In the genomic region with DNA sequence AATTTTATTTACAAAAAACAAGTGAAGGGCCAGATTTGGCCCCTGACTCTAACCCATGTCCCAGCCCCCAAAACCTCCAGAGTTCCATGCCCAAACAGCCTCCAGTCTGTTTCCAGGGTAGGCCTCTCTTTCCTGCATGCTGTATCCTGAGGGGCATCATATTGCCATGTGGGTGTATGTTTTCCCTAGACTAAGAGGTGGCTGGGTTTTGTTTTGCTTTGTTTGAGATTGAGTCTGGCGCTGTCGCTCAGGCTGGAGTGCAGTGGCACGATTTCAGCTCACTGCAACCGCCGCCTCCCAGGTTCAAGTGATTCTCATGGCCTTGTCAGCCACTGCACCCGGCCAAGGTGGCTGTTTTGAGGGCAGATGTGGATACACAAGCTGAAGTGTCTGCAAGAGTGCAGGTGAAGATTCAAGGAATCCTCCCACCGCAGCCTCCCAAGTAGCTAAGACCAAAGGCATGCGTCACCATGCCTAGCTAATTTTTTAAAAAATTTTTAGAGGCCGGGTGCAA, we compare ENCODE assay signal across 15 cellular contexts. TPM values are rescaled to one million over a fixed set of nuclear protein-coding genes. Genes with fewer than 3 reads are reported as not detected.
DNase-seq lines count a peak whose midpoint lies in the region; ATAC-seq and TF ChIP-seq lines count a peak whose summit lies in the region.
"Had no signal": no experiment of that assay in that cellular context is flagged by ENCODE, and none has a peak within 500 bp of the region (broad histone marks: within the 10 kb centered on the region; RNA-seq: fewer than 3 reads in every experiment).

No MANE protein-coding gene starts in this region.

- no peak overlapping the region for H3K4me3 Mint-ChIP-seq in neural crest cell
- H3K4me3 Mint-ChIP-seq: CD4-positive, alpha-beta memory T cell; HFFc6 had no signal

- DNase-seq in NCI-H2029 treated with DMSO at 0.1 percent for 48 hours (lab: John Stamatoyannopoulos, UW) = peak; percentile 52
- peak; percentile 6 for DNase-seq in NCI-H748 treated with DMSO at 0.1 percent for 48 hours (lab: John Stamatoyannopoulos, UW)
- no peak for DNase-seq in neural crest cell (ENCODE audit: low read depth, low spot score)
- DNase-seq in KBM-7 = no peak
- DNase-seq in activated T-cell treated with anti-CD3 and anti-CD28 coated beads for 4 hours = no peak
- DNase-seq in upper lobe of right lung = no peak
- DNase-seq: BE2C; CD4-positive, alpha-beta memory T cell; DMS79 treated with DMSO at 0.1 percent for 48 hours; EL; HFFc6 had no signal

- H3K36me3 ChIP-seq in HEK293 (ENCODE audit: control insufficient read depth in 2 of 2, insufficient read depth in 1 of 2, low read length in 2 of 2) = no peaks in the 10 kb centered on the region; a peak in 1 of 3 replicates
- H3K36me3 ChIP-seq in upper lobe of right lung = no peaks in the 10 kb centered on the region
- H3K36me3 ChIP-seq: BE2C, HAP-1 had no signal

- no peak for ATAC-seq in upper lobe of right lung
- ATAC-seq: HepG2 had no signal

- H3K27ac Mint-ChIP-seq in neural crest cell (ENCODE audit: unreplicated experiment) = peak overlapping the region; percentile 12
- H3K27ac Mint-ChIP-seq: CD4-positive, alpha-beta memory T cell; HFFc6 had no signal

- TF ChIP-seq CTCF in HEK293 (tag by site-specific recombination; IDR thresholded peaks at IDR 0.05) = no peak
- no peak for TF ChIP-seq CTCF in neural crest cell (conservative IDR thresholded peaks at IDR 0.05)
- no peak for TF ChIP-seq CTCF in upper lobe of right lung (IDR thresholded peaks at IDR 0.05)

- POLR2A ChIA-PET in HEK293 (lab: Yijun Ruan, JAX) = interaction anchor here (1.1 to 1.9 kb wide), 2 partner anchors 15 to 30 kb away, joined by 3 to 4 read pairs; no protein-coding TSS in a partner anchor

- H3K4me3 ChIP-seq in HEK293 (ENCODE audit: low read depth, low read length) (no peak overlapping the region), upper lobe of right lung (no peak overlapping the region)
- H3K4me3 ChIP-seq: HAP-1 had no signal

- H3K4me1 Mint-ChIP-seq in neural crest cell = peaks cover 4% of the 10 kb centered on the region

- in situ Hi-C loops in KBM-7 (cut with MboI; ENCODE audit: low pct_unique_long_range_greater_than_20kb, low sequenced_read_pairs) = no loop called here

- intact Hi-C loops in upper lobe of right lung (cut with DNase I) = no loop called here

- H3K27ac ChIP-seq in HEK293 (ENCODE audit: extremely low read depth, low read depth, low read length) = no peak overlapping the region
- H3K27ac ChIP-seq in upper lobe of right lung = no peak overlapping the region
- H3K27ac ChIP-seq: C4-2B had no signal

- CTCF ChIA-PET in HEK293 (lab: Yijun Ruan, JAX) = interaction anchor here (0.5 to 12.0 kb wide), 9 partner anchors 20 to 563 kb away, joined by 3 to 204 read pairs (median 3); a partner anchor contains a TSS

- H3K9me3 ChIP-seq in HEK293 (ENCODE audit: control insufficient read depth, insufficient read depth, low read depth, low read length) (no peaks in the 10 kb centered on the region), upper lobe of right lung (no peaks in the 10 kb centered on the region)
- H3K9me3 ChIP-seq: BE2C, HAP-1 had no signal

- no peaks in the 10 kb centered on the region for H3K9me3 Mint-ChIP-seq in neural crest cell
- H3K9me3 Mint-ChIP-seq: CD4-positive, alpha-beta memory T cell; HFFc6 had no signal

- no peaks in the 10 kb centered on the region for H3K27me3 ChIP-seq in upper lobe of right lung
- H3K27me3 ChIP-seq: BE2C had no signal

- H3K27me3 Mint-ChIP-seq in neural crest cell (ENCODE audit: low read depth) = peaks cover 2% of the 10 kb centered on the region

- H3K4me1 ChIP-seq in HEK293 (ENCODE audit: control insufficient read depth, insufficient read depth, low read length) = peaks cover 3% of the 10 kb centered on the region; the same call in 1 of the 2 replicates
- H3K4me1 ChIP-seq in upper lobe of right lung = no peaks in the 10 kb centered on the region
- H3K4me1 ChIP-seq: BE2C, HAP-1 had no signal

- no peaks in the 10 kb centered on the region for H3K36me3 Mint-ChIP-seq in neural crest cell (ENCODE audit: low read depth)
- H3K36me3 Mint-ChIP-seq: CD4-positive, alpha-beta memory T cell had no signal

TF ChIP-seq in HEK293, 187 proteins besides CTCF, POLR2A, EP300 and RAD21:
- TF ChIP-seq SCRT2 (tag by site-specific recombination; IDR thresholded peaks at IDR 0.05) (no peak), ZNF174 (tag by site-specific recombination; IDR thresholded peaks at IDR 0.05) (no peak), ZFHX2 (tag by site-specific recombination; conservative IDR thresholded peaks at IDR 0.05) (peak; percentile 71), SP2 (tag by site-specific recombination; IDR thresholded peaks at IDR 0.05) (no peak), ZNF629 (tag by site-specific recombination; IDR thresholded peaks at IDR 0.05) (no peak), MZF1 (tag by site-specific recombination; IDR thresholded peaks at IDR 0.05; ENCODE audit: borderline replicate concordance) (no peak), HOXC10 (CRISPR knock-in tag; IDR thresholded peaks at IDR 0.05) (no peak), ZBTB48 (tag by site-specific recombination; IDR thresholded peaks at IDR 0.05) (no peak), SALL2 (tag by site-specific recombination; IDR thresholded peaks at IDR 0.05; ENCODE audit: borderline replicate concordance) (no peak), ZFP37 (tag by site-specific recombination; IDR thresholded peaks at IDR 0.05) (no peak), ZNF416 (tag by site-specific recombination; IDR thresholded peaks at IDR 0.05) (no peak), ZNF596 (tag by site-specific recombination; IDR thresholded peaks at IDR 0.05) (no peak), EGR2 (tag by site-specific recombination; IDR thresholded peaks at IDR 0.05; ENCODE audit: low read depth) (peak; percentile 51; the same call in 1 of the 2 replicates)
- TF ChIP-seq, protein P1, sequence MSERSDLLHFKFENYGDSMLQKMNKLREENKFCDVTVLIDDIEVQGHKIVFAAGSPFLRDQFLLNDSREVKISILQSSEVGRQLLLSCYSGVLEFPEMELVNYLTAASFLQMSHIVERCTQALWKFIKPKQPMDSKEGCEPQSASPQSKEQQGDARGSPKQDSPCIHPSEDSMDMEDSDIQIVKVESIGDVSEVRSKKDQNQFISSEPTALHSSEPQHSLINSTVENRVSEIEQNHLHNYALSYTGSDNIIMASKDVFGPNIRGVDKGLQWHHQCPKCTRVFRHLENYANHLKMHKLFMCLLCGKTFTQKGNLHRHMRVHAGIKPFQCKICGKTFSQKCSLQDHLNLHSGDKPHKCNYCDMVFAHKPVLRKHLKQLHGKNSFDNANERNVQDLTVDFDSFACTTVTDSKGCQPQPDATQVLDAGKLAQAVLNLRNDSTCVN (tag by site-specific recombination; optimal IDR thresholded peaks at IDR 0.05) = no peak
- TF ChIP-seq, protein P2, sequence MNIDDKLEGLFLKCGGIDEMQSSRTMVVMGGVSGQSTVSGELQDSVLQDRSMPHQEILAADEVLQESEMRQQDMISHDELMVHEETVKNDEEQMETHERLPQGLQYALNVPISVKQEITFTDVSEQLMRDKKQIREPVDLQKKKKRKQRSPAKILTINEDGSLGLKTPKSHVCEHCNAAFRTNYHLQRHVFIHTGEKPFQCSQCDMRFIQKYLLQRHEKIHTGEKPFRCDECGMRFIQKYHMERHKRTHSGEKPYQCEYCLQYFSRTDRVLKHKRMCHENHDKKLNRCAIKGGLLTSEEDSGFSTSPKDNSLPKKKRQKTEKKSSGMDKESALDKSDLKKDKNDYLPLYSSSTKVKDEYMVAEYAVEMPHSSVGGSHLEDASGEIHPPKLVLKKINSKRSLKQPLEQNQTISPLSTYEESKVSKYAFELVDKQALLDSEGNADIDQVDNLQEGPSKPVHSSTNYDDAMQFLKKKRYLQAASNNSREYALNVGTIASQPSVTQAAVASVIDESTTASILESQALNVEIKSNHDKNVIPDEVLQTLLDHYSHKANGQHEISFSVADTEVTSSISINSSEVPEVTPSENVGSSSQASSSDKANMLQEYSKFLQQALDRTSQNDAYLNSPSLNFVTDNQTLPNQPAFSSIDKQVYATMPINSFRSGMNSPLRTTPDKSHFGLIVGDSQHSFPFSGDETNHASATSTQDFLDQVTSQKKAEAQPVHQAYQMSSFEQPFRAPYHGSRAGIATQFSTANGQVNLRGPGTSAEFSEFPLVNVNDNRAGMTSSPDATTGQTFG (tag by site-specific recombination; IDR thresholded peaks at IDR 0.05; ENCODE audit: borderline replicate concordance) = no peak

RNA-seq across cellular contexts. Expression of a gene that starts 23.6 kb away (rescaled TPM):
- total RNA-seq in neural crest cell (141 and 153 TPM in 2 replicates), upper lobe of right lung (92.8 TPM)

Comparison
In these comparisons a context has a peak if more than half of its experiments do, and no peak if none do; other contexts are left out.
1. DNase-seq: peak in NCI-H2029 treated with DMSO at 0.1 percent for 48 hours (single experiment) and NCI-H748 treated with DMSO at 0.1 percent for 48 hours (single experiment); none in neural crest cell (single experiment), KBM-7 (single experiment), activated T-cell treated with anti-CD3 and anti-CD28 coated beads for 4 hours (single experiment) and upper lobe of right lung (single experiment).